ENCODE assay signal across 9 cellular contexts in the genomic region with DNA sequence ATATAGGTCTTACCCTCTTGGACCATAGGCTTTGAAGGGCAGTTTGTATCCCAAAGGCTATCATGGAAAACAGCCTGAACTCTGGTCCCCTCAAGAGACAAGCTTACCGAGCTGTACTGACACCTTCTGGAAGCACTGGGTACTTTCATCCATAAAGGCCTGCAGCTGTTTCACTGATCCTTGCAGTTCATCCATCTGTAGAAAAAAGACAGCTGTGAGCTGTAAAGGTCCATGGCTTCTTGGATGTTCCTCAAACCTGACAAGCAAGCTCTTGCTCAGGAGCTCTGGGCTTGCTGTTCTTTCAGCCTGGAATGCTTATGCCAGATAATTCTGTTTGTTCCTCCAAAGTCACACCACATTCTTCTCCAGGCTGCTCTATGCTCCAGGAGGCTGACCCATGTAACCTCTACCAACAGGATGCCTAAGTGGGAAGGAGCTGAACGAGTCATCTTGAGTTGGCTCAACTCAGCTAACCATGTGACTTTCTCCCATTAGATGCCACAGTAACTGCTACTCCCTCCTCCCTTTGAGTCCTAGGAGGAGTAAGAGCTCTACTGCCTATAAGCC. TPM values are rescaled to one million over a fixed set of nuclear protein-coding genes. Genes with fewer than 3 reads are reported as not detected.
DNase-seq lines count a peak whose midpoint lies in the region; ATAC-seq, FAIRE-seq and TF ChIP-seq lines count a peak whose summit lies in the region.
"Had no signal": no experiment of that assay in that cellular context is flagged by ENCODE, and none has a peak within 500 bp of the region (broad histone marks: within the 10 kb centered on the region; RNA-seq: fewer than 3 reads in every experiment).

No MANE protein-coding gene starts in this region.

- H3K9me3 Mint-ChIP-seq in activated naive CD4-positive, alpha-beta T cell treated with anti-CD3 and anti-CD28 coated beads, Interleukin-2, amount 10 ng/mL, durations not matched to agents 7 days and 5 days = no peaks in the 10 kb centered on the region
- H3K9me3 Mint-ChIP-seq in osteocyte (ENCODE audit: unreplicated experiment) = no peaks in the 10 kb centered on the region
- H3K9me3 Mint-ChIP-seq: stimulated activated naive CD8-positive, alpha-beta T cell treated with anti-CD3 and anti-CD28 coated beads, Interleukin-15, Interleukin-2, amounts not matched to agents 100 ng/mL and 50 ng/mL, for 24 hours had no signal

- H3K4me1 Mint-ChIP-seq in activated naive CD4-positive, alpha-beta T cell treated with anti-CD3 and anti-CD28 coated beads, Interleukin-2, amount 10 ng/mL, durations not matched to agents 7 days and 5 days = peaks cover 8% of the 10 kb centered on the region
- no peaks in the 10 kb centered on the region for H3K4me1 Mint-ChIP-seq in osteocyte (ENCODE audit: unreplicated experiment)

- H3K27me3 ChIP-seq in PC-3 (ENCODE audit: low read length) = no peaks in the 10 kb centered on the region

- H3K4me3 ChIP-seq in PC-3 (ENCODE audit: low read length) = no peak overlapping the region

- H3K9me3 ChIP-seq in PC-3 (ENCODE audit: low read length) = no peaks in the 10 kb centered on the region

- no peak overlapping the region for H3K4me3 Mint-ChIP-seq in activated naive CD4-positive, alpha-beta T cell treated with anti-CD3 and anti-CD28 coated beads, Interleukin-2, amount 10 ng/mL, durations not matched to agents 7 days and 5 days
- H3K4me3 Mint-ChIP-seq in osteocyte (ENCODE audit: unreplicated experiment) = no peak overlapping the region
- H3K4me3 Mint-ChIP-seq: stimulated activated naive CD8-positive, alpha-beta T cell treated with anti-CD3 and anti-CD28 coated beads, Interleukin-15, Interleukin-2, amounts not matched to agents 100 ng/mL and 50 ng/mL, for 24 hours had no signal

- no peak overlapping the region for H3K27ac ChIP-seq in PC-3 (ENCODE audit: low read length)

- no peak overlapping the region for H2AFZ ChIP-seq in PC-3 (ENCODE audit: low read length)

- BruUV-seq in PC-3 (replicated peaks; lab: Mats Ljungman, UMichigan) = no TSS peak

- H3K27ac Mint-ChIP-seq in activated naive CD4-positive, alpha-beta T cell treated with anti-CD3 and anti-CD28 coated beads, Interleukin-2, amount 10 ng/mL, durations not matched to agents 7 days and 5 days = no peak overlapping the region
- no peak overlapping the region for H3K27ac Mint-ChIP-seq in osteocyte (ENCODE audit: unreplicated experiment)
- H3K27ac Mint-ChIP-seq: stimulated activated naive CD8-positive, alpha-beta T cell treated with anti-CD3 and anti-CD28 coated beads, Interleukin-15, Interleukin-2, amounts not matched to agents 100 ng/mL and 50 ng/mL, for 24 hours had no signal

- peaks cover 53% of the 10 kb centered on the region for H3K36me3 Mint-ChIP-seq in activated naive CD4-positive, alpha-beta T cell treated with anti-CD3 and anti-CD28 coated beads, Interleukin-2, amount 10 ng/mL, durations not matched to agents 7 days and 5 days
- H3K36me3 Mint-ChIP-seq in osteocyte (ENCODE audit: unreplicated experiment) = peaks cover 11% of the 10 kb centered on the region

- peak; percentile 98 for ATAC-seq in PC-3
- ATAC-seq in GM18867 (IDR thresholded peaks at IDR 0.05; ENCODE audit: unreplicated experiment) = no peak
- ATAC-seq in GM21619 (IDR thresholded peaks at IDR 0.05; ENCODE audit: unreplicated experiment) = no peak

- H3K4me1 ChIP-seq in PC-3 (ENCODE audit: insufficient read depth, low read length) = no peaks in the 10 kb centered on the region

- POLR2A ChIA-PET in PC-3 (lab: Charles Lee; ENCODE audit: unreplicated experiment) = interaction anchor here (0.9 kb wide), 1 partner anchor 21 kb away, joined by 5 read pairs; no protein-coding TSS in a partner anchor

- no peak overlapping the region for H3K9ac ChIP-seq in PC-3 (ENCODE audit: low read length)

- TF ChIP-seq CTCF in D721Med (IDR thresholded peaks at IDR 0.05; ENCODE audit: insufficient read depth, missing control alignments) (peak; percentile 84), PC-3 (conservative IDR thresholded peaks at IDR 0.05; ENCODE audit: low read depth, low read length) (peak; percentile 87), osteocyte (IDR thresholded peaks at IDR 0.05) (peak; percentile 79)

- peak; percentile 46 for DNase-seq in D721Med (ENCODE audit: insufficient read length, low spot score)
- DNase-seq in HuH-7.5 (ENCODE audit: low spot score) = peak; percentile 58
- peak; percentile 79 for DNase-seq in PC-3
- DNase-seq in activated naive CD4-positive, alpha-beta T cell treated with anti-CD3 and anti-CD28 coated beads, Interleukin-2, amount 10 ng/mL, durations not matched to agents 7 days and 5 days = peak; percentile 61
- peak; percentile 77 for DNase-seq in globus pallidus (ENCODE audit: low spot score)
- DNase-seq in osteocyte (ENCODE audit: extremely low spot score, unreplicated experiment) = no peak

- H3F3A ChIP-seq in PC-3 (ENCODE audit: low read length, unreplicated experiment) = no peaks in the 10 kb centered on the region

- peaks cover 44% of the 10 kb centered on the region for H3K36me3 ChIP-seq in PC-3 (ENCODE audit: low read depth, low read length)

- H3K4me2 ChIP-seq in PC-3 (ENCODE audit: low read length) = no peak overlapping the region

- peak; percentile 41 for FAIRE-seq in D721Med (lab: Jason Lieb, UNC)

- CTCF ChIA-PET in PC-3 (lab: Charles Lee) = interaction anchor here (0.7 to 1.4 kb wide), 11 partner anchors 8 to 170 kb away, joined by 3 to 5 read pairs (median 4); partner anchors contain the start of genes DSN1, NDRG3 and RAB5IF
- CTCF ChIA-PET in activated naive CD4-positive, alpha-beta T cell treated with anti-CD3 and anti-CD28 coated beads, Interleukin-2, amount 10 ng/mL, durations not matched to agents 7 days and 5 days (lab: Charles Lee) = interaction anchor here (0.6 to 4.7 kb wide), 30 partner anchors 9 to 333 kb away, joined by 3 to 21 read pairs (median 4); partner anchors contain the start of genes DSN1, NDRG3 and RAB5IF

- intact Hi-C loops in PC-3 (cut with micrococcal nuclease) = loop anchor here (1.0 kb wide), 3 partner anchors 37 to 142 kb away; no protein-coding TSS in a partner anchor

- H4K20me1 ChIP-seq in PC-3 (ENCODE audit: low read length) = no peaks in the 10 kb centered on the region

- H3K9me2 ChIP-seq in PC-3 (replicated peaks; ENCODE audit: low read length) = no peaks in the 10 kb centered on the region

- no peaks in the 10 kb centered on the region for H3K79me2 ChIP-seq in PC-3 (ENCODE audit: low read length)

- H3K27me3 Mint-ChIP-seq in activated naive CD4-positive, alpha-beta T cell treated with anti-CD3 and anti-CD28 coated beads, Interleukin-2, amount 10 ng/mL, durations not matched to agents 7 days and 5 days = no peaks in the 10 kb centered on the region
- no peaks in the 10 kb centered on the region for H3K27me3 Mint-ChIP-seq in osteocyte (ENCODE audit: unreplicated experiment)
- H3K27me3 Mint-ChIP-seq: stimulated activated naive CD8-positive, alpha-beta T cell treated with anti-CD3 and anti-CD28 coated beads, Interleukin-15, Interleukin-2, amounts not matched to agents 100 ng/mL and 50 ng/mL, for 24 hours had no signal

RNA-seq across cellular contexts. Expression of gene NDRG3, which starts 8.8 kb away (rescaled TPM):
- total RNA-seq in PC-3 (2014; rRNA removed) = 27.0 and 30.1 TPM in 2 replicates
- 32.2 and 33.5 TPM in 2 replicates for total RNA-seq in osteocyte

RNA-seq across cellular contexts. Expression of gene DSN1, which starts 18.8 kb away (rescaled TPM):
- 36.3 and 39.8 TPM in 2 replicates for total RNA-seq in PC-3 (2014; rRNA removed)
- total RNA-seq in osteocyte = 6.7 and 7.6 TPM in 2 replicates
